ENCODE assay signal across 10 cellular contexts in genomic region chr7:100739934-100740333, GRCh38. TPM values are rescaled to one million over a fixed set of nuclear protein-coding genes. Genes with fewer than 3 reads are reported as not detected.
"Had no signal": no experiment of that assay in that cellular context is flagged by ENCODE, and none has a peak within 500 bp of the region (broad histone marks: within the 10 kb centered on the region; RNA-seq: fewer than 3 reads in every experiment).

No MANE protein-coding gene starts in this region.

- DNase-seq: H9, HCEC 1CT, HFFc6, IMR-90, KBM-7 had no signal

- ATAC-seq: GM23338 had no signal

- H3K27ac Mint-ChIP-seq: GM23338, H9, HFFc6 had no signal

- H3K9me3 Mint-ChIP-seq: HFFc6 had no signal

- H3K4me2 ChIP-seq: GM23338 had no signal

- H3K4me3 Mint-ChIP-seq: GM23338, H9, HFFc6 had no signal

- FAIRE-seq: H1, H54 had no signal

- H3K27ac ChIP-seq: HL-60 had no signal

- H2AFZ ChIP-seq: GM23338 had no signal

- H3K4me3 ChIP-seq: GM23338 had no signal

- H3K4me1 Mint-ChIP-seq: GM23338, H9 had no signal

RNA-seq across cellular contexts. Expression of gene ZAN, which starts 6.5 kb away (rescaled TPM):
- total RNA-seq: H9, HFFc6, HT1080, IMR-90 had no signal
- polyA plus RNA-seq: GM23338, IMR-90 had no signal

RNA-seq across cellular contexts. Expression of gene EPO, which starts 19.7 kb away (rescaled TPM):
- total RNA-seq: GM23338, HFFc6, HT1080, IMR-90 had no signal
- polyA plus RNA-seq: IMR-90 had no signal
